Comparison of ENCODE assay signal across 1 cellular context in genomic region chr1:23910144-23910543, GRCh38.
A peak's percentile ranks its signal among the peaks of the same experiment; 100 is the strongest.
TF ChIP-seq lines count a peak whose summit lies in the region.

No MANE protein-coding gene starts in this region.

TF ChIP-seq in GM12878, 131 proteins besides CTCF, POLR2A, EP300 and RAD21:
- no peak for TF ChIP-seq NBN (IDR thresholded peaks at IDR 0.05)
- TF ChIP-seq DPF2 (IDR thresholded peaks at IDR 0.05), result peak; percentile 53; the same call in 1 of the 2 replicates
- TF ChIP-seq BHLHE40 (IDR thresholded peaks at IDR 0.05; ENCODE audit: borderline replicate concordance in 1 of 2, low read depth in 2 of 2, low read length in 1 of 2), result peak; percentile 27 to 60; a peak in 2 of 4 replicates
- no peak for TF ChIP-seq ZNF274 (IDR thresholded peaks at IDR 0.05; ENCODE audit: insufficient read depth, insufficient read length)
- TF ChIP-seq STAT1 (conservative IDR thresholded peaks at IDR 0.05), result no peak
- peak; percentile 38; the same call in 1 of the 2 replicates for TF ChIP-seq CHD2 (IDR thresholded peaks at IDR 0.05; ENCODE audit: borderline replicate concordance, low read depth, low read length)
- TF ChIP-seq YY1 (IDR thresholded peaks at IDR 0.05; ENCODE audit: low read depth, low read length), result 0 out of 2 replicates have a peak, but pooled peaks have one; percentile 25
- 0 out of 2 replicates have a peak, but pooled peaks have one; percentile 13 for TF ChIP-seq TAF1 (IDR thresholded peaks at IDR 0.05; ENCODE audit: borderline replicate concordance, low read depth, low read length)
- peak; percentile 85; the same call in 1 of the 2 replicates for TF ChIP-seq MYB (IDR thresholded peaks at IDR 0.05; ENCODE audit: borderline replicate concordance, low read depth, low read length)
- no peak for TF ChIP-seq E2F8 (IDR thresholded peaks at IDR 0.05; ENCODE audit: low read depth, partially characterized antibody)
- TF ChIP-seq JUND (IDR thresholded peaks at IDR 0.05; ENCODE audit: low read depth, low read length), result no peak
- TF ChIP-seq MTA2 (IDR thresholded peaks at IDR 0.05; ENCODE audit: low read depth), result peak; percentile 94
- TF ChIP-seq BCL11A (IDR thresholded peaks at IDR 0.05; ENCODE audit: low read depth, low read length), result peak; percentile 89; the same call in 1 of the 2 replicates
- TF ChIP-seq ZNF207 (IDR thresholded peaks at IDR 0.05; ENCODE audit: borderline replicate concordance), result no peak
- TF ChIP-seq BACH1 (IDR thresholded peaks at IDR 0.05; ENCODE audit: borderline replicate concordance), result peak; percentile 24; the same call in 1 of the 2 replicates
- no peak for TF ChIP-seq LARP7 (IDR thresholded peaks at IDR 0.05)
- no peak for TF ChIP-seq POLR2AphosphoS5 (IDR thresholded peaks at IDR 0.05; ENCODE audit: low read length)
- TF ChIP-seq PAX5 (IDR thresholded peaks at IDR 0.05; ENCODE audit: borderline replicate concordance, low read depth, low read length), result 0 out of 2 replicates have a peak, but pooled peaks have one; percentile 34
- 0 out of 2 replicates have a peak, but pooled peaks have one; percentile 22 for TF ChIP-seq CBFB (IDR thresholded peaks at IDR 0.05; ENCODE audit: low read depth)
- TF ChIP-seq ZNF24 (IDR thresholded peaks at IDR 0.05), result peak; percentile 29; the same call in 1 of the 2 replicates
- peak; percentile 36; the same call in 1 of the 3 replicates for TF ChIP-seq POU2F2 (IDR thresholded peaks at IDR 0.05; ENCODE audit: borderline replicate concordance, low read depth, low read length)
- TF ChIP-seq ELK1 (IDR thresholded peaks at IDR 0.05; ENCODE audit: low read depth, low read length), result no peak
